9 cellular contexts compared by ENCODE assay signal in genomic region chr21:36422279-36423098, GRCh38. TPM values are rescaled to one million over a fixed set of nuclear protein-coding genes. Genes with fewer than 3 reads are reported as not detected.
DNase-seq lines count a peak whose midpoint lies in the region; ATAC-seq and TF ChIP-seq lines count a peak whose summit lies in the region.
"Had no signal": no experiment of that assay in that cellular context is flagged by ENCODE, and none has a peak within 500 bp of the region (broad histone marks: within the 10 kb centered on the region; RNA-seq: fewer than 3 reads in every experiment).

No MANE protein-coding gene starts in this region.

- H2AFZ ChIP-seq in OCI-LY7 (ENCODE audit: low read length), result no peak overlapping the region

- CTCF ChIA-PET in OCI-LY7 (lab: Charles Lee; ENCODE audit: unreplicated experiment), result no interaction called here

- no peaks in the 10 kb centered on the region for H3K27me3 ChIP-seq in testis
- H3K27me3 ChIP-seq: ovary had no signal

- TF ChIP-seq POLR2A in testis (IDR thresholded peaks at IDR 0.05), result no peak

- 76 to 81% methylated on average over 19 to 27 of the region's 28 CpGs for WGBS in testis, 2 donors

- DNase-seq in COLO668 (lab: John Stamatoyannopoulos, UW; ENCODE audit: unreplicated experiment) (peak; percentile 71), GM19240 (ENCODE audit: insufficient read length, low spot score) (peak; percentile 26), OCI-LY7 (ENCODE audit: low spot score) (peak; percentile 53), astrocyte of the cerebellum (ENCODE audit: low read depth) (no peak), iris pigment epithelial cell (ENCODE audit: low read depth) (peak; percentile 64), testis (peak; percentile 58)

- no peaks in the 10 kb centered on the region for H3K9me2 ChIP-seq in OCI-LY7 (ENCODE audit: insufficient read depth, low read length)

- ATAC-seq in HG03439 (IDR thresholded peaks at IDR 0.05; ENCODE audit: unreplicated experiment) (no peak), HG03139 (IDR thresholded peaks at IDR 0.05; ENCODE audit: unreplicated experiment) (no peak)

- no peaks in the 10 kb centered on the region for H3K79me2 ChIP-seq in OCI-LY7 (ENCODE audit: insufficient read depth, low read depth, low read length)

- H3K4me2 ChIP-seq in OCI-LY7 (ENCODE audit: low read length), result no peak overlapping the region

- intact Hi-C loops in OCI-LY7 (cut with micrococcal nuclease; ENCODE audit: unreplicated experiment) (loop anchor here (5.0 kb wide), 2 partner anchors 165 to 505 kb away; no protein-coding TSS in a partner anchor), testis (cut with DNase I; ENCODE audit: low total_unique reads) (no loop called here)

- peak; percentile 86 for TF ChIP-seq CTCF in OCI-LY7 (conservative IDR thresholded peaks at IDR 0.05; ENCODE audit: low read length)
- peak; percentile 74 for TF ChIP-seq CTCF in astrocyte of the cerebellum (IDR thresholded peaks at IDR 0.05; ENCODE audit: low read depth, low read length, missing control alignments)
- TF ChIP-seq CTCF in testis (IDR thresholded peaks at IDR 0.05), result peak; percentile 25 to 74 (median 41)

- no TSS peak for BruUV-seq in OCI-LY7 (replicated peaks; lab: Mats Ljungman, UMichigan)

- POLR2A ChIA-PET in OCI-LY7 (lab: Charles Lee), result no interaction called here

- no peaks in the 10 kb centered on the region for H3K9me3 ChIP-seq in OCI-LY7 (ENCODE audit: low read length)
- H3K9me3 ChIP-seq in testis, result no peaks in the 10 kb centered on the region
- H3K9me3 ChIP-seq: ovary had no signal

- H3K36me3 ChIP-seq in OCI-LY7 (ENCODE audit: insufficient read depth, low read length) (peaks cover 13% of the 10 kb centered on the region), testis (ENCODE audit: low read depth, missing control alignments) (no peaks in the 10 kb centered on the region)
- H3K36me3 ChIP-seq: ovary had no signal

- H3K4me1 ChIP-seq in OCI-LY7 (ENCODE audit: insufficient read depth, low read length, poor library complexity, severe bottlenecking) (no peaks in the 10 kb centered on the region), testis (no peaks in the 10 kb centered on the region)

- in situ Hi-C loops in astrocyte of the cerebellum (cut with HindIII; ENCODE audit: low sequenced_read_pairs), result no loop called here

- H3K27ac ChIP-seq in OCI-LY7 (ENCODE audit: low read depth, low read length, poor library complexity, severe bottlenecking) (no peak overlapping the region), testis (no peak overlapping the region)
- H3K27ac ChIP-seq: ovary had no signal

- H4K20me1 ChIP-seq in OCI-LY7 (ENCODE audit: insufficient read depth, low read length), result no peaks in the 10 kb centered on the region; the same call in 1 of the 2 replicates

- no peak overlapping the region for H3K4me3 ChIP-seq in OCI-LY7 (ENCODE audit: low read depth, low read length, poor library complexity, severe bottlenecking)
- no peak overlapping the region for H3K4me3 ChIP-seq in astrocyte of the cerebellum (ENCODE audit: low read depth, low read length)
- H3K4me3 ChIP-seq in testis, result no peak overlapping the region
- H3K4me3 ChIP-seq: ovary had no signal

RNA-seq across cellular contexts. Expression of gene CHAF1B, which starts 37.3 kb away (rescaled TPM):
- total RNA-seq in OCI-LY7 (2014; rRNA removed; shearing (Covaris generic)), result 8.7 and 9.9 TPM in 2 replicates
- total RNA-seq in OCI-LY7 (2022) (21.5 and 24.0 TPM in 2 replicates), testis (1 to 10 TPM; 5.2 to 6.2 TPM)
- 6.5 TPM for polyA plus RNA-seq in testis (ENCODE audit: insufficient read depth, low read depth, low replicate concordance)

RNA-seq across cellular contexts. Expression of gene CLDN14, which starts 57.4 kb away (rescaled TPM):
- total RNA-seq in OCI-LY7 (2014; rRNA removed; shearing (Covaris generic)), result not detected in 2 replicates
- total RNA-seq in OCI-LY7 (2022) (not detected in 2 replicates), testis (under 1 TPM; 0.31 TPM)
- polyA plus RNA-seq in testis (ENCODE audit: insufficient read depth, low read depth, low replicate concordance), result 0.96 TPM
- total RNA-seq: ovary had no signal
